Comparison of ENCODE assay signal across 22 cellular contexts in the genomic region with DNA sequence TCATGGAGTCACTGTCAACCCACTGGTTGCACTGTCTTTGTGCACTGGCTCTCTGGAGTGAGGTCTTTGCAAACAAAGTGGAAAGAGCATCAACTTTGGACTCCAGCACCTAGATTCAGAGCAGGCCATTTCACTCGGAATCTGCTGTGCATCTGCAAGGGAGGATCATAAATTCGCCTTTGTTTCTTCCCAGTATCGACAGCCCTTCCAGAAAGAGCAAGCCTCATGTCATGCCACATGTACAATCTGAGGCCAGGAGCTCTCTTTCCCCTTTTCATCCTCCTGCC. TPM values are rescaled to one million over a fixed set of nuclear protein-coding genes. Genes with fewer than 3 reads are reported as not detected.
"Had no signal": no experiment of that assay in that cellular context is flagged by ENCODE, and none has a peak within 500 bp of the region (broad histone marks: within the 10 kb centered on the region; RNA-seq: fewer than 3 reads in every experiment).

No MANE protein-coding gene starts in this region.

- DNase-seq: activated CD4-positive, alpha-beta T cell treated with anti-CD3 and anti-CD28 coated beads for 48 hours; activated CD8-positive, alpha-beta T cell treated with anti-CD3 and anti-CD28 coated beads for 36 hours; activated naive CD4-positive, alpha-beta T cell; activated naive CD8-positive, alpha-beta T cell treated with anti-CD3 and anti-CD28 coated beads, Interleukin-2, amount 10 ng/mL, durations not matched to agents 7 days and 5 days; activated T-cell treated with anti-CD3 and anti-CD28 coated beads, Interleukin-2, amount 50 U/mL, for 1 hour; amygdala; dermis blood vessel endothelial cell; effector memory CD4-positive, alpha-beta T cell; esophagus squamous epithelium; left cardiac atrium; lower lobe of right lung; naive thymus-derived CD8-positive, alpha-beta T cell; stimulated activated CD4-positive, alpha-beta T cell treated with anti-CD3 and anti-CD28 coated beads, Interleukin-2, amount 100 ng/mL, for 24 hours; stimulated activated naive CD4-positive, alpha-beta T cell treated with Interleukin-2 at 50 U/mL for 16 hours; uterus had no signal

- H3K27ac Mint-ChIP-seq: activated CD8-positive, alpha-beta T cell treated with anti-CD3 and anti-CD28 coated beads for 36 hours; activated naive CD8-positive, alpha-beta T cell treated with anti-CD3 and anti-CD28 coated beads, Interleukin-2, amount 10 ng/mL, durations not matched to agents 7 days and 5 days; activated T-helper 17 cell treated with anti-CD3 and anti-CD28 coated beads, Interleukin-2, amount 50 U/mL, for 72 hours; naive thymus-derived CD8-positive, alpha-beta T cell; T-helper 2 cell treated with Interferon-gamma antibody and Interleukin-4, amounts not matched to agents 5 μg/mL and 100 μg/mL, for 36 hours had no signal

- ATAC-seq: activated CD8-positive, alpha-beta T cell treated with anti-CD3 and anti-CD28 coated beads for 36 hours; activated T-helper 17 cell treated with anti-CD3 and anti-CD28 coated beads, Interleukin-2, amount 50 U/mL, for 72 hours; naive thymus-derived CD8-positive, alpha-beta T cell had no signal

- H3K4me1 Mint-ChIP-seq: activated T-helper 17 cell treated with anti-CD3 and anti-CD28 coated beads, Interleukin-2, amount 50 U/mL, for 72 hours had no signal

- H3K36me3 ChIP-seq: cardiac muscle cell, esophagus squamous epithelium, lower lobe of right lung, tibial nerve, uterus had no signal

- H3K4me3 ChIP-seq: cardiac muscle cell, uterus had no signal

- H3K9me3 ChIP-seq: esophagus squamous epithelium, lower lobe of right lung, tibial nerve, uterus had no signal

- H3K4me3 Mint-ChIP-seq: activated CD8-positive, alpha-beta T cell treated with anti-CD3 and anti-CD28 coated beads for 36 hours; activated naive CD8-positive, alpha-beta T cell treated with anti-CD3 and anti-CD28 coated beads, Interleukin-2, amount 10 ng/mL, durations not matched to agents 7 days and 5 days; activated T-helper 17 cell treated with anti-CD3 and anti-CD28 coated beads, Interleukin-2, amount 50 U/mL, for 72 hours; naive thymus-derived CD8-positive, alpha-beta T cell; T-helper 2 cell treated with Interferon-gamma antibody and Interleukin-4, amounts not matched to agents 5 μg/mL and 100 μg/mL, for 36 hours had no signal

- H3K9me3 Mint-ChIP-seq: activated CD8-positive, alpha-beta T cell treated with anti-CD3 and anti-CD28 coated beads for 36 hours; activated naive CD8-positive, alpha-beta T cell treated with anti-CD3 and anti-CD28 coated beads, Interleukin-2, amount 10 ng/mL, durations not matched to agents 7 days and 5 days; activated T-helper 17 cell treated with anti-CD3 and anti-CD28 coated beads, Interleukin-2, amount 50 U/mL, for 72 hours; naive thymus-derived CD8-positive, alpha-beta T cell; T-helper 2 cell treated with Interferon-gamma antibody and Interleukin-4, amounts not matched to agents 5 μg/mL and 100 μg/mL, for 36 hours had no signal

- H3K36me3 Mint-ChIP-seq: activated naive CD8-positive, alpha-beta T cell treated with anti-CD3 and anti-CD28 coated beads, Interleukin-2, amount 10 ng/mL, durations not matched to agents 7 days and 5 days had no signal

- H3K27ac ChIP-seq: cardiac muscle cell, esophagus squamous epithelium, tibial nerve, uterus had no signal

RNA-seq across cellular contexts. Expression of gene PCSK9, which starts 0.9 kb away (rescaled TPM):
- total RNA-seq: activated CD8-positive, alpha-beta T cell treated with anti-CD3 and anti-CD28 coated beads for 36 hours; activated naive CD8-positive, alpha-beta T cell treated with anti-CD3 and anti-CD28 coated beads, Interleukin-2, amount 10 ng/mL, durations not matched to agents 7 days and 5 days; activated T-helper 17 cell treated with anti-CD3 and anti-CD28 coated beads, Interleukin-2, amount 50 U/mL, for 72 hours; dermis blood vessel endothelial cell; naive thymus-derived CD8-positive, alpha-beta T cell; subcutaneous adipose tissue had no signal
- polyA plus RNA-seq: cardiac muscle cell; naive thymus-derived CD8-positive, alpha-beta T cell had no signal

RNA-seq across cellular contexts. Expression of gene BSND, which starts 39.8 kb away (rescaled TPM):
- total RNA-seq: activated CD8-positive, alpha-beta T cell treated with anti-CD3 and anti-CD28 coated beads for 36 hours; activated naive CD8-positive, alpha-beta T cell treated with anti-CD3 and anti-CD28 coated beads, Interleukin-2, amount 10 ng/mL, durations not matched to agents 7 days and 5 days; cardiac muscle cell; dermis blood vessel endothelial cell; endothelial cell of umbilical vein; esophagus squamous epithelium; left cardiac atrium; lower lobe of right lung; mesenteric fat pad; naive thymus-derived CD8-positive, alpha-beta T cell; subcutaneous adipose tissue; tibial nerve; uterus had no signal
- polyA plus RNA-seq: cardiac muscle cell; endothelial cell of umbilical vein; naive thymus-derived CD8-positive, alpha-beta T cell had no signal

RNA-seq across cellular contexts. Expression of gene TMEM61, which starts 58.1 kb away (rescaled TPM):
- total RNA-seq: activated CD8-positive, alpha-beta T cell treated with anti-CD3 and anti-CD28 coated beads for 36 hours; activated naive CD8-positive, alpha-beta T cell treated with anti-CD3 and anti-CD28 coated beads, Interleukin-2, amount 10 ng/mL, durations not matched to agents 7 days and 5 days; activated T-helper 17 cell treated with anti-CD3 and anti-CD28 coated beads, Interleukin-2, amount 50 U/mL, for 72 hours; cardiac muscle cell; dermis blood vessel endothelial cell; endothelial cell of umbilical vein; mesenteric fat pad; naive thymus-derived CD8-positive, alpha-beta T cell; subcutaneous adipose tissue had no signal
- polyA plus RNA-seq: cardiac muscle cell; endothelial cell of umbilical vein; naive thymus-derived CD8-positive, alpha-beta T cell had no signal
